In the genomic region with DNA sequence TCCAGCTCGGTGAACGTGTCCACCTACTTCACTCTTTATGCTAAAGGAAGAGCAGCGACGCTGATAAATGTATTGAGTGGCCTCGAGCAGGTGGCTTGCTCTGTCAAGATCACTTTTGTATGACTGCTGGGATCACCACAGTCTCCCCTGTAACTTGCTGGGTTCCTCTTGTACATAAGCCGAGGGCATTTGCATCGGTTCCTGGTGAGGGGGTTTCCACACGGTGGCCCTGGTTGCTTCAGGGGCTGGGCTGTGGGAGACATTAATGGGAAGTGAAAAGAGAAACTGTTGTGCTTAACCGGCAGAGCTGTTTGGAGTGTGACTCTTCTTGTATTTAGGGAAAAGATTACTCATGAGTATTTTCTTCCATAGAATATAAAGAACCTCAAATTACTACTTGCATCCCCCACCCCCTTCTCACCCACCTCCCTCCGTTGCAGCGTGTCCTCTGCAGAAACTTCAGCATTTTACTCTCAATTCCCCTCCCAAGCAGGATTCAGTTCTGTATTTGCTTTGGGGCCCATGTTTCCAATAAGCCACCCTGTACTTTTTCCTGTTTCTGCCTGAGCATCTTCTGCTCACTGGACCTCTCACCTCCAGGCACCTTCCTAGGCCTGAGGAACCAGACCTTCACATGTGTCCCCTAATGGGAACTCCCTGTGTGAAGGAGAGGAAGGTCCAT, we compare ENCODE assay signal across 8 cellular contexts.
DNase-seq lines count a peak whose midpoint lies in the region; ATAC-seq and TF ChIP-seq lines count a peak whose summit lies in the region.

No MANE protein-coding gene starts in this region.

- peaks cover 6 to 18% of the 10 kb centered on the region in 2 donors for H3K36me3 Mint-ChIP-seq in naive B cell

- no peaks in the 10 kb centered on the region for H3K9me3 Mint-ChIP-seq in naive B cell

- peaks cover 43 to 59% (median 55%) of the 10 kb centered on the region in 3 donors for H3K4me1 Mint-ChIP-seq in naive B cell

- ATAC-seq in GM21381 (IDR thresholded peaks at IDR 0.05; ENCODE audit: unreplicated experiment) (peak; percentile 87), HG03571 (IDR thresholded peaks at IDR 0.05; ENCODE audit: unreplicated experiment) (peak; percentile 86), naive B cell (ENCODE audit: low read depth in 2 of 2) (peak; percentile 98 to 99)

- TF ChIP-seq POLR2A in GM10847 (IDR thresholded peaks at IDR 0.05; ENCODE audit: extremely low read depth, insufficient read length), result peak; percentile 29

- H3K4me3 Mint-ChIP-seq in naive B cell, result peak overlapping the region in 7 of 8 donors; percentile 1 to 82 (median 68)

- no peaks in the 10 kb centered on the region for H3K27me3 Mint-ChIP-seq in naive B cell

- peak overlapping the region; percentile 31 to 98 (median 94) for H3K27ac Mint-ChIP-seq in naive B cell

- DNase-seq in activated T-cell treated with anti-CD3 and anti-CD28 coated beads for 4 hours (peak; percentile 13), naive B cell (peak; percentile 91), D341Med (ENCODE audit: low spot score) (no peak), GOT3 (lab: John Stamatoyannopoulos, UW) (no peak), HuH-7.5 (ENCODE audit: low spot score) (no peak)

Comparison
In these comparisons a context has a peak if more than half of its experiments do, and no peak if none do; other contexts are left out.
1. DNase-seq: peak in activated T-cell treated with anti-CD3 and anti-CD28 coated beads for 4 hours (single experiment) and naive B cell (single experiment); none in D341Med (single experiment), GOT3 (single experiment) and HuH-7.5 (single experiment).
2. Peak in every context shown above with its lines, with median percentiles within 50 percentile points of each other: ATAC-seq.